8 cellular contexts compared by ENCODE assay signal in genomic region chr11:74929431-74930363, GRCh38. TPM values are rescaled to one million over a fixed set of nuclear protein-coding genes. Genes with fewer than 3 reads are reported as not detected.
A peak's percentile ranks its signal among the peaks of the same experiment; 100 is the strongest.
DNase-seq lines count a peak whose midpoint lies in the region; ATAC-seq and TF ChIP-seq lines count a peak whose summit lies in the region.

No MANE protein-coding gene starts in this region.

- peak; percentile 90 for TF ChIP-seq CTCF in CD8-positive, alpha-beta T cell (IDR thresholded peaks at IDR 0.05)
- TF ChIP-seq CTCF in vagina (IDR thresholded peaks at IDR 0.05) = peak; percentile 56 to 86 (median 72)

- peak; percentile 30 to 69 (median 66) for DNase-seq in CD8-positive, alpha-beta T cell
- DNase-seq in NCI-H1048 (lab: John Stamatoyannopoulos, UW) (peak; percentile 48), SK-MEL-5 (ENCODE audit: low read depth, low spot score) (peak; percentile 99), glomerular visceral epithelial cell (ENCODE audit: extremely low spot score) (peak; percentile 84), pons (ENCODE audit: low spot score) (peak; percentile 97), vagina (ENCODE audit: extremely low spot score in 2 of 2) (no peak)
- DNase-seq in activated naive CD4-positive, alpha-beta T cell treated with anti-CD3 and anti-CD28 coated beads, Interleukin-2, amount 10 ng/mL, durations not matched to agents 7 days and 5 days = peak; percentile 77

- H3K27me3 Mint-ChIP-seq in CD8-positive, alpha-beta T cell (ENCODE audit: low read depth) = no peaks in the 10 kb centered on the region
- no peaks in the 10 kb centered on the region for H3K27me3 Mint-ChIP-seq in activated naive CD4-positive, alpha-beta T cell treated with anti-CD3 and anti-CD28 coated beads, Interleukin-2, amount 10 ng/mL, durations not matched to agents 7 days and 5 days

- no peak overlapping the region for H3K4me3 ChIP-seq in CD8-positive, alpha-beta T cell (ENCODE audit: low read depth, low read length)
- no peak overlapping the region for H3K4me3 ChIP-seq in vagina

- ATAC-seq in CD8-positive, alpha-beta T cell = peak; percentile 76
- peak; percentile 60 for ATAC-seq in GM21423 (IDR thresholded peaks at IDR 0.05; ENCODE audit: unreplicated experiment)

- POLR2A ChIA-PET in CD8-positive, alpha-beta T cell (lab: Charles Lee) = no interaction called here

- no peaks in the 10 kb centered on the region for H3K4me1 Mint-ChIP-seq in CD8-positive, alpha-beta T cell (ENCODE audit: low read depth)
- H3K4me1 Mint-ChIP-seq in activated naive CD4-positive, alpha-beta T cell treated with anti-CD3 and anti-CD28 coated beads, Interleukin-2, amount 10 ng/mL, durations not matched to agents 7 days and 5 days = peaks cover 19% of the 10 kb centered on the region

- no peaks in the 10 kb centered on the region for H3K9me3 ChIP-seq in CD8-positive, alpha-beta T cell (ENCODE audit: low read length)
- no peaks in the 10 kb centered on the region for H3K9me3 ChIP-seq in vagina

- no peaks in the 10 kb centered on the region for H3K4me1 ChIP-seq in CD8-positive, alpha-beta T cell (ENCODE audit: insufficient read depth, low read length)
- H3K4me1 ChIP-seq in vagina = no peaks in the 10 kb centered on the region

- no peak overlapping the region for H3K27ac ChIP-seq in CD8-positive, alpha-beta T cell (ENCODE audit: low read depth, low read length)
- H3K27ac ChIP-seq in vagina = no peak overlapping the region

- peaks cover 44% of the 10 kb centered on the region for H3K36me3 Mint-ChIP-seq in CD8-positive, alpha-beta T cell
- H3K36me3 Mint-ChIP-seq in activated naive CD4-positive, alpha-beta T cell treated with anti-CD3 and anti-CD28 coated beads, Interleukin-2, amount 10 ng/mL, durations not matched to agents 7 days and 5 days = no peaks in the 10 kb centered on the region

- CTCF ChIA-PET in CD8-positive, alpha-beta T cell (lab: Charles Lee) = interaction anchor here (0.6 to 4.1 kb wide), 28 partner anchors 9 to 446 kb away, joined by 3 to 33 read pairs (median 5); partner anchors contain the start of genes SPCS2 and XRRA1
- CTCF ChIA-PET in activated naive CD4-positive, alpha-beta T cell treated with anti-CD3 and anti-CD28 coated beads, Interleukin-2, amount 10 ng/mL, durations not matched to agents 7 days and 5 days (lab: Charles Lee) = interaction anchor here (0.6 to 6.0 kb wide), 26 partner anchors 9 to 341 kb away, joined by 3 to 51 read pairs (median 5); partner anchors contain the start of genes SPCS2 and XRRA1

- no peak for TF ChIP-seq POLR2A in vagina (IDR thresholded peaks at IDR 0.05)

- H3K27me3 ChIP-seq in CD8-positive, alpha-beta T cell (ENCODE audit: insufficient read depth, low read length) = no peaks in the 10 kb centered on the region
- H3K27me3 ChIP-seq in vagina = no peaks in the 10 kb centered on the region

- peaks cover 16% of the 10 kb centered on the region for H3K36me3 ChIP-seq in CD8-positive, alpha-beta T cell (ENCODE audit: insufficient read depth, low read length)
- H3K36me3 ChIP-seq in vagina = no peaks in the 10 kb centered on the region

- H3K27ac Mint-ChIP-seq in CD8-positive, alpha-beta T cell = no peak overlapping the region
- no peak overlapping the region for H3K27ac Mint-ChIP-seq in activated naive CD4-positive, alpha-beta T cell treated with anti-CD3 and anti-CD28 coated beads, Interleukin-2, amount 10 ng/mL, durations not matched to agents 7 days and 5 days

- no peaks in the 10 kb centered on the region for H3K9me3 Mint-ChIP-seq in CD8-positive, alpha-beta T cell
- H3K9me3 Mint-ChIP-seq in activated naive CD4-positive, alpha-beta T cell treated with anti-CD3 and anti-CD28 coated beads, Interleukin-2, amount 10 ng/mL, durations not matched to agents 7 days and 5 days = no peaks in the 10 kb centered on the region

- H3K4me3 Mint-ChIP-seq in CD8-positive, alpha-beta T cell = no peak overlapping the region
- no peak overlapping the region for H3K4me3 Mint-ChIP-seq in activated naive CD4-positive, alpha-beta T cell treated with anti-CD3 and anti-CD28 coated beads, Interleukin-2, amount 10 ng/mL, durations not matched to agents 7 days and 5 days

- intact Hi-C loops in CD8-positive, alpha-beta T cell (cut with DNase I, micrococcal nuclease) = loop anchor here (1.0 to 5.0 kb wide), 7 partner anchors 93 to 319 kb away; no protein-coding TSS in a partner anchor
- intact Hi-C loops in vagina (cut with DNase I) = loop anchor here (5.0 kb wide), 1 partner anchor 103 kb away; no protein-coding TSS in a partner anchor

- in situ Hi-C loops in SK-MEL-5 (cut with HindIII; ENCODE audit: low pct_unique_long_range_greater_than_20kb, low sequenced_read_pairs) = no loop called here

RNA-seq across cellular contexts. Expression of gene XRRA1, which starts 19.2 kb away (rescaled TPM):
- total RNA-seq in CD8-positive, alpha-beta T cell = 10 to 100 TPM; 19.2 to 20.9 TPM
- total RNA-seq in SK-MEL-5 (2014; rRNA removed; shearing (Covaris generic)) = 25.5 and 30.0 TPM in 2 replicates
- polyA plus RNA-seq in SK-MEL-5 (2015; cell fraction: cytosol; rRNA removed) = 23.9 and 30.3 TPM in 2 replicates
- 31.4 and 40.9 TPM in 2 replicates for polyA plus RNA-seq in SK-MEL-5 (2015; cell fraction: nucleus; rRNA removed)
- total RNA-seq in vagina = 9.6 TPM

RNA-seq across cellular contexts. Expression of gene SPCS2, which starts 19.4 kb away (rescaled TPM):
- 10 to 100 TPM; 38.1 to 42.3 TPM for total RNA-seq in CD8-positive, alpha-beta T cell
- 166 and 168 TPM in 2 replicates for total RNA-seq in SK-MEL-5 (2014; rRNA removed; shearing (Covaris generic))
- polyA plus RNA-seq in SK-MEL-5 (2015; cell fraction: cytosol; rRNA removed) = 168 and 264 TPM in 2 replicates
- 49.3 and 78.1 TPM in 2 replicates for polyA plus RNA-seq in SK-MEL-5 (2015; cell fraction: nucleus; rRNA removed)
- total RNA-seq in vagina = 26.0 TPM

RNA-seq across cellular contexts. Expression of gene NEU3, which starts 59.0 kb away (rescaled TPM):
- total RNA-seq in CD8-positive, alpha-beta T cell = 10 to 100 TPM in 1 of 2 experiments, 1 to 10 TPM in 1; 9.6 to 10.7 TPM
- 46.8 and 50.8 TPM in 2 replicates for total RNA-seq in SK-MEL-5 (2014; rRNA removed; shearing (Covaris generic))
- 26.0 and 33.6 TPM in 2 replicates for polyA plus RNA-seq in SK-MEL-5 (2015; cell fraction: cytosol; rRNA removed)
- polyA plus RNA-seq in SK-MEL-5 (2015; cell fraction: nucleus; rRNA removed) = 83.0 and 87.9 TPM in 2 replicates
- total RNA-seq in vagina = 5.6 TPM

Comparison
In these comparisons a context has a peak if more than half of its experiments do, and no peak if none do; other contexts are left out.
1. DNase-seq: peak in CD8-positive, alpha-beta T cell (7 of 7), NCI-H1048 (single experiment), SK-MEL-5 (single experiment), activated naive CD4-positive, alpha-beta T cell treated with anti-CD3 and anti-CD28 coated beads, Interleukin-2, amount 10 ng/mL, durations not matched to agents 7 days and 5 days (single experiment), glomerular visceral epithelial cell (single experiment) and pons (single experiment); none in vagina (0 of 2).